In the genomic region with DNA sequence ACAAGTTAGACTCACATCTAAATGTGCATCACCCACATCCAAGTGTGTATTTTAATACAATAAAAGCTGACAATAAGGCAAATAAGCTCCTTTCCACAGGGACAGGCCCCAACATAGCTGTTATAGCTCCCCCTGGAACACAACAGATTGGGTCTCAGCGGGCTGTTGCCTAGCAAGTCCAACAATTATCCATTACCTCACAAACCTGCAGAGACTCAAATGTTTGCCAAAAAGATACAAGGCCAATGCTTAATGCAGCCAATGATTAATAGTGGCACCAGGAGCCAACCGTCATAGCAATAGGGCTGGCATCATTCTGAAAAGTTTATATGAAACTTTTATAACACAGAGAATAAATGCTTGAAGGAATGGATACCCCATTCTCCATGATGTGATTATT, we compare ENCODE assay signal across 2 cellular contexts.
TF ChIP-seq lines count a peak whose summit lies in the region.

No MANE protein-coding gene starts in this region.

TF ChIP-seq in GM23338, 12 proteins besides CTCF, POLR2A, EP300 and RAD21 (continued from another document):
- TF ChIP-seq ETS1 (IDR thresholded peaks at IDR 0.05) = no peak

TF ChIP-seq in WTC11, 78 proteins besides CTCF, POLR2A, EP300 and RAD21 (continued from another document):
- TF ChIP-seq STAT6 (CRISPR knock-in tag; conservative IDR thresholded peaks at IDR 0.05; ENCODE audit: low read depth) (no peak), GRHL2 (CRISPR knock-in tag; IDR thresholded peaks at IDR 0.05; ENCODE audit: insufficient replicate concordance, severe bottlenecking) (no peak), SMAD3 (CRISPR knock-in tag; IDR thresholded peaks at IDR 0.05; ENCODE audit: borderline replicate concordance) (no peak), E2F1 (CRISPR knock-in tag; IDR thresholded peaks at IDR 0.05) (no peak), ZBTB21 (CRISPR knock-in tag; IDR thresholded peaks at IDR 0.05; ENCODE audit: borderline replicate concordance) (no peak), FOXK1 (CRISPR knock-in tag; IDR thresholded peaks at IDR 0.05) (no peak), ZNF232 (CRISPR knock-in tag; IDR thresholded peaks at IDR 0.05) (no peak), KAT7 (CRISPR knock-in tag; IDR thresholded peaks at IDR 0.05; ENCODE audit: borderline replicate concordance) (no peak), TEAD4 (CRISPR knock-in tag; IDR thresholded peaks at IDR 0.05) (no peak), TEAD1 (CRISPR knock-in tag; IDR thresholded peaks at IDR 0.05) (no peak), HMGA2 (CRISPR knock-in tag; IDR thresholded peaks at IDR 0.05) (no peak), PRRX2 (CRISPR knock-in tag; IDR thresholded peaks at IDR 0.05) (no peak), ZMAT4 (CRISPR knock-in tag; IDR thresholded peaks at IDR 0.05) (no peak), MAX (CRISPR knock-in tag; IDR thresholded peaks at IDR 0.05) (no peak)
- TF ChIP-seq, protein P1, sequence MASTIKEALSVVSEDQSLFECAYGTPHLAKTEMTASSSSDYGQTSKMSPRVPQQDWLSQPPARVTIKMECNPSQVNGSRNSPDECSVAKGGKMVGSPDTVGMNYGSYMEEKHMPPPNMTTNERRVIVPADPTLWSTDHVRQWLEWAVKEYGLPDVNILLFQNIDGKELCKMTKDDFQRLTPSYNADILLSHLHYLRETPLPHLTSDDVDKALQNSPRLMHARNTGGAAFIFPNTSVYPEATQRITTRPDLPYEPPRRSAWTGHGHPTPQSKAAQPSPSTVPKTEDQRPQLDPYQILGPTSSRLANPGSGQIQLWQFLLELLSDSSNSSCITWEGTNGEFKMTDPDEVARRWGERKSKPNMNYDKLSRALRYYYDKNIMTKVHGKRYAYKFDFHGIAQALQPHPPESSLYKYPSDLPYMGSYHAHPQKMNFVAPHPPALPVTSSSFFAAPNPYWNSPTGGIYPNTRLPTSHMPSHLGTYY (CRISPR knock-in tag; IDR thresholded peaks at IDR 0.05) = no peak
- TF ChIP-seq, protein P2, sequence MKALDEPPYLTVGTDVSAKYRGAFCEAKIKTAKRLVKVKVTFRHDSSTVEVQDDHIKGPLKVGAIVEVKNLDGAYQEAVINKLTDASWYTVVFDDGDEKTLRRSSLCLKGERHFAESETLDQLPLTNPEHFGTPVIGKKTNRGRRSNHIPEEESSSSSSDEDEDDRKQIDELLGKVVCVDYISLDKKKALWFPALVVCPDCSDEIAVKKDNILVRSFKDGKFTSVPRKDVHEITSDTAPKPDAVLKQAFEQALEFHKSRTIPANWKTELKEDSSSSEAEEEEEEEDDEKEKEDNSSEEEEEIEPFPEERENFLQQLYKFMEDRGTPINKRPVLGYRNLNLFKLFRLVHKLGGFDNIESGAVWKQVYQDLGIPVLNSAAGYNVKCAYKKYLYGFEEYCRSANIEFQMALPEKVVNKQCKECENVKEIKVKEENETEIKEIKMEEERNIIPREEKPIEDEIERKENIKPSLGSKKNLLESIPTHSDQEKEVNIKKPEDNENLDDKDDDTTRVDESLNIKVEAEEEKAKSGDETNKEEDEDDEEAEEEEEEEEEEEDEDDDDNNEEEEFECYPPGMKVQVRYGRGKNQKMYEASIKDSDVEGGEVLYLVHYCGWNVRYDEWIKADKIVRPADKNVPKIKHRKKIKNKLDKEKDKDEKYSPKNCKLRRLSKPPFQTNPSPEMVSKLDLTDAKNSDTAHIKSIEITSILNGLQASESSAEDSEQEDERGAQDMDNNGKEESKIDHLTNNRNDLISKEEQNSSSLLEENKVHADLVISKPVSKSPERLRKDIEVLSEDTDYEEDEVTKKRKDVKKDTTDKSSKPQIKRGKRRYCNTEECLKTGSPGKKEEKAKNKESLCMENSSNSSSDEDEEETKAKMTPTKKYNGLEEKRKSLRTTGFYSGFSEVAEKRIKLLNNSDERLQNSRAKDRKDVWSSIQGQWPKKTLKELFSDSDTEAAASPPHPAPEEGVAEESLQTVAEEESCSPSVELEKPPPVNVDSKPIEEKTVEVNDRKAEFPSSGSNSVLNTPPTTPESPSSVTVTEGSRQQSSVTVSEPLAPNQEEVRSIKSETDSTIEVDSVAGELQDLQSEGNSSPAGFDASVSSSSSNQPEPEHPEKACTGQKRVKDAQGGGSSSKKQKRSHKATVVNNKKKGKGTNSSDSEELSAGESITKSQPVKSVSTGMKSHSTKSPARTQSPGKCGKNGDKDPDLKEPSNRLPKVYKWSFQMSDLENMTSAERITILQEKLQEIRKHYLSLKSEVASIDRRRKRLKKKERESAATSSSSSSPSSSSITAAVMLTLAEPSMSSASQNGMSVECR (CRISPR knock-in tag; IDR thresholded peaks at IDR 0.05; ENCODE audit: borderline replicate concordance) = no peak
